ENCODE assay signal across 2 cellular contexts in the genomic region with DNA sequence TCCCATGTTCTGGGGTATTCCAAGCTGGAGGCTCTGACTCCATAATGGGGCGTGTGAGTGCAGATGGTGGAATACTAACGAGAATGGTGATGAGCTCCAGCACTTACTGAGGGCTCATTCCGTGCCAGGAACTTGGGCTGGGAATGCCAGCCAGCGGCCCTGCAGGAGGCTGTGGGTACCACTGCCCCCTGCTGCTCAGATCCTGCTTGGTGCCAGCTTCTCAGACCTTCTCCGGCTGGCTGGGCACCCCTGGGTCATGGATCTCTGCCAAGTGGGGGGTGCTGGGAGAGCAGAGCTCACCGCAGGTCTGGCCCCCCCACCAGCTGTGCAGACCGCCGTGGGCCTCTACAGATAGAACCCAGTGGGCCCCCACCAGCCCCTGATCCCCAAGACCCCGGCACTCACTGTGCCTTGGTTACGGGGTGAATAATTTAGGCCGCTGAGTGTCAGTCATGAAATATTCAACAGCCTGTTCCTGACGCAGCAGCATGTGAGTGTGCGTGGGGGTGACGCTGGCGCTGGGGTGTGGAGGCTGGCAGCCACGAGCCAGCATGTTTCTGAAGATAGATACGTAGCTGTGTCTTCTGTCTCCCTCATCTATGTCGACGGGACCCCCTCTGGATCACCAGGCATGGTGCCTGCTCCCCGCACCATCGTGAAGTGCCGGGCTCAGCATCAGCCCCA.
DNase-seq lines count a peak whose midpoint lies in the region.
"Not testable (repeated sequence)": the region's sequence is repeated elsewhere in the genome, so short reads cannot be mapped to it uniquely, and the experiment has no call there.

No MANE protein-coding gene starts in this region.

- DNase-seq in ACHN = peak; percentile 85
- peak in 47 of 56 donors; percentile 7 to 80 (median 47) for DNase-seq in amygdala (lab: John Stamatoyannopoulos, UW)

- in situ Hi-C loops in ACHN (cut with HindIII; ENCODE audit: low pct_ligation_motif_present, low pct_unique_long_range_greater_than_20kb, low sequenced_read_pairs) = not testable (repeated sequence)
